Comparison of ENCODE assay signal across 8 cellular contexts in genomic region chr11:118911880-118912741, GRCh38. TPM values are rescaled to one million over a fixed set of nuclear protein-coding genes. Genes with fewer than 3 reads are reported as not detected.
A peak's percentile ranks its signal among the peaks of the same experiment; 100 is the strongest.
DNase-seq lines count a peak whose midpoint lies in the region; ATAC-seq and TF ChIP-seq lines count a peak whose summit lies in the region.

No MANE protein-coding gene starts in this region.

- peak; percentile 86 for DNase-seq in Calu3
- peak; percentile 81 for DNase-seq in NCI-H460 (ENCODE audit: extremely low read depth, low read depth)
- peak; percentile 86 for DNase-seq in activated T-cell treated with anti-CD3 and anti-CD28 coated beads, Interleukin-2, amount 50 U/mL, for 24 hours
- peak; percentile 90 for DNase-seq in natural killer cell treated with Interleukin-12 subunit alpha and Interleukin-12 subunit beta and Interleukin-15 and Interleukin-18, amount 100 ng/mL, for 72 hours (ENCODE audit: low spot score)
- DNase-seq in NCI-H524 treated with DMSO at 0.1 percent for 48 hours (lab: John Stamatoyannopoulos, UW) = no peak
- DNase-seq in cortex of kidney (lab: John Stamatoyannopoulos, UW) = no peak

- CTCF ChIA-PET in Calu3 (lab: Charles Lee) = interaction anchor here (0.8 to 3.4 kb wide), 5 partner anchors 12 to 23 kb away, joined by 3 to 9 read pairs (median 5); partner anchors contain the start of gene BCL9L

- peak overlapping the region; percentile 95 for H3K27ac Mint-ChIP-seq in Calu3 (ENCODE audit: unreplicated experiment)
- H3K27ac Mint-ChIP-seq in activated T-cell treated with anti-CD3 and anti-CD28 coated beads, Interleukin-2, amount 50 U/mL, for 24 hours = peak overlapping the region; percentile 98
- peak overlapping the region; percentile 97 to 99 for H3K27ac Mint-ChIP-seq in natural killer cell treated with Interleukin-12 subunit alpha and Interleukin-12 subunit beta and Interleukin-15 and Interleukin-18, amount 100 ng/mL, for 72 hours
- peak overlapping the region; percentile 98 for H3K27ac Mint-ChIP-seq in stimulated activated naive CD8-positive, alpha-beta T cell treated with anti-CD3 and anti-CD28 coated beads, Interleukin-15, Interleukin-2, amounts not matched to agents 100 ng/mL and 50 ng/mL, for 24 hours

- no peaks in the 10 kb centered on the region for H3K27me3 Mint-ChIP-seq in Calu3 (ENCODE audit: unreplicated experiment)
- H3K27me3 Mint-ChIP-seq in activated T-cell treated with anti-CD3 and anti-CD28 coated beads, Interleukin-2, amount 50 U/mL, for 24 hours = no peaks in the 10 kb centered on the region
- no peaks in the 10 kb centered on the region for H3K27me3 Mint-ChIP-seq in natural killer cell treated with Interleukin-12 subunit alpha and Interleukin-12 subunit beta and Interleukin-15 and Interleukin-18, amount 100 ng/mL, for 72 hours
- H3K27me3 Mint-ChIP-seq in stimulated activated naive CD8-positive, alpha-beta T cell treated with anti-CD3 and anti-CD28 coated beads, Interleukin-15, Interleukin-2, amounts not matched to agents 100 ng/mL and 50 ng/mL, for 24 hours = no peaks in the 10 kb centered on the region

- intact Hi-C loops in Calu3 (cut with micrococcal nuclease; ENCODE audit: unreplicated experiment) = no loop called here

- peak; percentile 75 for ATAC-seq in esophagus mucosa
- peak; percentile 74 to 79 for ATAC-seq in natural killer cell treated with Interleukin-12 subunit alpha and Interleukin-12 subunit beta and Interleukin-15 and Interleukin-18, amount 100 ng/mL, for 72 hours

- H3K36me3 Mint-ChIP-seq in Calu3 (ENCODE audit: insufficient read depth, unreplicated experiment) = peaks cover 85% of the 10 kb centered on the region
- peaks cover 20% of the 10 kb centered on the region for H3K36me3 Mint-ChIP-seq in activated T-cell treated with anti-CD3 and anti-CD28 coated beads, Interleukin-2, amount 50 U/mL, for 24 hours (ENCODE audit: low read depth)
- no peaks in the 10 kb centered on the region for H3K36me3 Mint-ChIP-seq in natural killer cell treated with Interleukin-12 subunit alpha and Interleukin-12 subunit beta and Interleukin-15 and Interleukin-18, amount 100 ng/mL, for 72 hours
- peaks cover 5% of the 10 kb centered on the region for H3K36me3 Mint-ChIP-seq in stimulated activated naive CD8-positive, alpha-beta T cell treated with anti-CD3 and anti-CD28 coated beads, Interleukin-15, Interleukin-2, amounts not matched to agents 100 ng/mL and 50 ng/mL, for 24 hours (ENCODE audit: low read depth)

- no peak for TF ChIP-seq CTCF in Calu3 (IDR thresholded peaks at IDR 0.05; ENCODE audit: unreplicated experiment)

- peaks cover 49% of the 10 kb centered on the region for H3K4me1 Mint-ChIP-seq in Calu3 (ENCODE audit: low read depth, unreplicated experiment)
- H3K4me1 Mint-ChIP-seq in activated T-cell treated with anti-CD3 and anti-CD28 coated beads, Interleukin-2, amount 50 U/mL, for 24 hours (ENCODE audit: low read depth) = peaks cover 86% of the 10 kb centered on the region
- peaks cover 65 to 66% of the 10 kb centered on the region in 2 donors for H3K4me1 Mint-ChIP-seq in natural killer cell treated with Interleukin-12 subunit alpha and Interleukin-12 subunit beta and Interleukin-15 and Interleukin-18, amount 100 ng/mL, for 72 hours (ENCODE audit: low read depth in 2 of 2)
- H3K4me1 Mint-ChIP-seq in stimulated activated naive CD8-positive, alpha-beta T cell treated with anti-CD3 and anti-CD28 coated beads, Interleukin-15, Interleukin-2, amounts not matched to agents 100 ng/mL and 50 ng/mL, for 24 hours (ENCODE audit: low read depth) = peaks cover 90% of the 10 kb centered on the region

- no TSS peak for BruUV-seq in Calu3 (replicated peaks; lab: Mats Ljungman, UMichigan)

- H3K9me3 Mint-ChIP-seq in Calu3 (ENCODE audit: low read depth, unreplicated experiment) = no peaks in the 10 kb centered on the region
- H3K9me3 Mint-ChIP-seq in activated T-cell treated with anti-CD3 and anti-CD28 coated beads, Interleukin-2, amount 50 U/mL, for 24 hours = no peaks in the 10 kb centered on the region
- no peaks in the 10 kb centered on the region for H3K9me3 Mint-ChIP-seq in natural killer cell treated with Interleukin-12 subunit alpha and Interleukin-12 subunit beta and Interleukin-15 and Interleukin-18, amount 100 ng/mL, for 72 hours
- H3K9me3 Mint-ChIP-seq in stimulated activated naive CD8-positive, alpha-beta T cell treated with anti-CD3 and anti-CD28 coated beads, Interleukin-15, Interleukin-2, amounts not matched to agents 100 ng/mL and 50 ng/mL, for 24 hours = no peaks in the 10 kb centered on the region

- H3K4me3 Mint-ChIP-seq in Calu3 (ENCODE audit: low read depth, unreplicated experiment) = peak overlapping the region; percentile 78
- peak overlapping the region; percentile 78 for H3K4me3 Mint-ChIP-seq in activated T-cell treated with anti-CD3 and anti-CD28 coated beads, Interleukin-2, amount 50 U/mL, for 24 hours
- peak overlapping the region; percentile 79 for H3K4me3 Mint-ChIP-seq in natural killer cell treated with Interleukin-12 subunit alpha and Interleukin-12 subunit beta and Interleukin-15 and Interleukin-18, amount 100 ng/mL, for 72 hours
- peak overlapping the region; percentile 84 for H3K4me3 Mint-ChIP-seq in stimulated activated naive CD8-positive, alpha-beta T cell treated with anti-CD3 and anti-CD28 coated beads, Interleukin-15, Interleukin-2, amounts not matched to agents 100 ng/mL and 50 ng/mL, for 24 hours

RNA-seq across cellular contexts. Expression of gene BCL9L, which starts 13.6 kb away (rescaled TPM):
- total RNA-seq in Calu3 (2022) = 57.9 and 68.4 TPM in 2 replicates
- total RNA-seq in NCI-H460 (2014; rRNA removed; shearing (Covaris generic)) = 12.1 and 16.4 TPM in 2 replicates
- polyA plus RNA-seq in NCI-H460 (2014; cell fraction: nucleus; rRNA removed) = 10.2 and 14.0 TPM in 2 replicates
- 44.6 TPM for total RNA-seq in esophagus mucosa
- total RNA-seq in natural killer cell treated with Interleukin-12 subunit alpha and Interleukin-12 subunit beta and Interleukin-15 and Interleukin-18, amount 100 ng/mL, for 72 hours = 10 to 100 TPM; 33.5 to 62.2 TPM

RNA-seq across cellular contexts. Expression of gene CXCR5, which starts 28.4 kb away (rescaled TPM):
- total RNA-seq in Calu3 (2022) (not detected in 2 replicates), esophagus mucosa (0.20 TPM)
- total RNA-seq in NCI-H460 (2014; rRNA removed; shearing (Covaris generic)) = 0.02 TPM in 1 of 2 replicates, not detected in the other
- not detected in 2 replicates for polyA plus RNA-seq in NCI-H460 (2014; cell fraction: nucleus; rRNA removed)
- total RNA-seq in natural killer cell treated with Interleukin-12 subunit alpha and Interleukin-12 subunit beta and Interleukin-15 and Interleukin-18, amount 100 ng/mL, for 72 hours = 1 to 10 TPM; 3.1 to 6.3 TPM

RNA-seq across cellular contexts. Expression of gene UPK2, which starts 44.0 kb away (rescaled TPM):
- total RNA-seq in Calu3 (2022) (3.5 and 5.2 TPM in 2 replicates), esophagus mucosa (0.32 TPM)
- total RNA-seq in NCI-H460 (2014; rRNA removed; shearing (Covaris generic)) = not detected in 2 replicates
- not detected in 2 replicates for polyA plus RNA-seq in NCI-H460 (2014; cell fraction: nucleus; rRNA removed)
- 1 to 10 TPM in 1 of 2 donors, under 1 TPM in 1; 0.64 to 1.1 TPM for total RNA-seq in natural killer cell treated with Interleukin-12 subunit alpha and Interleukin-12 subunit beta and Interleukin-15 and Interleukin-18, amount 100 ng/mL, for 72 hours

RNA-seq across cellular contexts. Expression of gene FOXR1, which starts 59.5 kb away (rescaled TPM):
- total RNA-seq in Calu3 (2022) = not detected in 2 replicates
- not detected in 2 replicates for total RNA-seq in NCI-H460 (2014; rRNA removed; shearing (Covaris generic))
- polyA plus RNA-seq in NCI-H460 (2014; cell fraction: nucleus; rRNA removed) = not detected in 2 replicates
- not detected for total RNA-seq in esophagus mucosa
- not detected for total RNA-seq in natural killer cell treated with Interleukin-12 subunit alpha and Interleukin-12 subunit beta and Interleukin-15 and Interleukin-18, amount 100 ng/mL, for 72 hours

Comparison
In these comparisons a context has a peak if more than half of its experiments do, and no peak if none do; other contexts are left out.
1. DNase-seq: peak in Calu3 (single experiment), NCI-H460 (single experiment), activated T-cell treated with anti-CD3 and anti-CD28 coated beads, Interleukin-2, amount 50 U/mL, for 24 hours (single experiment) and natural killer cell treated with Interleukin-12 subunit alpha and Interleukin-12 subunit beta and Interleukin-15 and Interleukin-18, amount 100 ng/mL, for 72 hours (single experiment); none in NCI-H524 treated with DMSO at 0.1 percent for 48 hours (single experiment) and cortex of kidney (single experiment).
2. Peak in every context shown above with its lines, with median percentiles within 50 percentile points of each other: H3K27ac Mint-ChIP-seq and H3K4me3 Mint-ChIP-seq.